In the genomic region with DNA sequence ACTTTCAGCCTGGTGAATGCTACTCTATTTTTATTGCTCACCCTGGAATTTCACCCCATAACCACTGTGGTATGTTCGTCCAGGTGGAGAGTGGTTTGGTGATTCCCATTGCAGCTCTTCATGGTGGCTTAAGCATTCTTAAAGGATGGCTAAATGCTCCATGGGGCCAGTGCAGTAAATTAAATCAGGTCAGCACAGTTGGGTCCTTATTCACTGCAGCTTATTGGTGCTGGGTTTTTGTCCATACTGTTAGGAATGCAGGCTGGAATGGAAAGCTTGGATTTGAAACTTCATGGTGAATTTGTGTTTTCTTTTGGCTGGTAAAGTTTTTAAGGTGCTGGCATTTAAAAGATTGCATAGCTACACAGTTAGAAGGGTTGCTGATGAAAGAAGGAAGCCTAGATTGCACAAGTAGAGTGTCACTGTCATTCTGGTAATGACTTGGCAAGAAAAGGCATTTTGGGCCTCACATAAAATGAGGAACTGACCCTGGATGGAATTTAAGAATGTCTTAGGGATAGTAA, we compare ENCODE assay signal across 8 cellular contexts. TPM values are rescaled to one million over a fixed set of nuclear protein-coding genes. Genes with fewer than 3 reads are reported as not detected.
DNase-seq lines count a peak whose midpoint lies in the region; ATAC-seq, FAIRE-seq and TF ChIP-seq lines count a peak whose summit lies in the region.

No MANE protein-coding gene starts in this region.

- DNase-seq in GF-D8 (lab: John Stamatoyannopoulos, UW) (peak; percentile 89), H54 (ENCODE audit: insufficient read length, low spot score) (peak; percentile 63), MV-4-11 (lab: John Stamatoyannopoulos, UW) (peak; percentile 95), fibroblast of gingiva (ENCODE audit: low read depth) (peak; percentile 74), NCI-H1092 (lab: John Stamatoyannopoulos, UW) (no peak)
- DNase-seq in stimulated activated naive CD8-positive, alpha-beta T cell treated with anti-CD3 and anti-CD28 coated beads, Interleukin-15, Interleukin-2, amounts not matched to agents 100 U/mL and 50 U/mL, for 24 hours, result no peak
- DNase-seq in stimulated activated CD4-positive, alpha-beta T cell treated with anti-CD3 and anti-CD28 coated beads, Interleukin-4, amount 100 ng/mL, for 4 hours, result no peak
- no peak for DNase-seq in activated CD4-positive, alpha-beta T cell treated with anti-CD3 and anti-CD28 coated beads, Interleukin-2, amount 10 ng/mL, durations not matched to agents 7 days and 5 days

- ATAC-seq in stimulated activated naive CD8-positive, alpha-beta T cell treated with anti-CD3 and anti-CD28 coated beads, Interleukin-15, Interleukin-2, amounts not matched to agents 100 U/mL and 50 U/mL, for 24 hours, result peak; percentile 46

- TF ChIP-seq POLR2A in H54 (IDR thresholded peaks at IDR 0.05; ENCODE audit: low read depth, low read length), result no peak

- peak; percentile 100 for FAIRE-seq in H54 (lab: Jason Lieb, UNC)

- H3K27me3 Mint-ChIP-seq in activated CD4-positive, alpha-beta T cell treated with anti-CD3 and anti-CD28 coated beads, Interleukin-2, amount 10 ng/mL, durations not matched to agents 7 days and 5 days, result no peaks in the 10 kb centered on the region

- peaks cover 7% of the 10 kb centered on the region for H3K9me3 Mint-ChIP-seq in activated CD4-positive, alpha-beta T cell treated with anti-CD3 and anti-CD28 coated beads, Interleukin-2, amount 10 ng/mL, durations not matched to agents 7 days and 5 days

- peaks cover 23% of the 10 kb centered on the region for H3K36me3 Mint-ChIP-seq in activated CD4-positive, alpha-beta T cell treated with anti-CD3 and anti-CD28 coated beads, Interleukin-2, amount 10 ng/mL, durations not matched to agents 7 days and 5 days (ENCODE audit: low read depth)

- POLR2A ChIA-PET in activated CD4-positive, alpha-beta T cell treated with anti-CD3 and anti-CD28 coated beads, Interleukin-2, amount 10 ng/mL, durations not matched to agents 7 days and 5 days (lab: Charles Lee), result no interaction called here

- H3K4me1 Mint-ChIP-seq in activated CD4-positive, alpha-beta T cell treated with anti-CD3 and anti-CD28 coated beads, Interleukin-2, amount 10 ng/mL, durations not matched to agents 7 days and 5 days, result no peaks in the 10 kb centered on the region

- CTCF ChIA-PET in activated CD4-positive, alpha-beta T cell treated with anti-CD3 and anti-CD28 coated beads, Interleukin-2, amount 10 ng/mL, durations not matched to agents 7 days and 5 days (lab: Charles Lee), result interaction anchor here (1.0 kb wide), 1 partner anchor 9 kb away, joined by 3 read pairs; no protein-coding TSS in a partner anchor

- H3K4me3 Mint-ChIP-seq in activated CD4-positive, alpha-beta T cell treated with anti-CD3 and anti-CD28 coated beads, Interleukin-2, amount 10 ng/mL, durations not matched to agents 7 days and 5 days, result no peak overlapping the region

- H3K27ac Mint-ChIP-seq in activated CD4-positive, alpha-beta T cell treated with anti-CD3 and anti-CD28 coated beads, Interleukin-2, amount 10 ng/mL, durations not matched to agents 7 days and 5 days, result no peak overlapping the region

RNA-seq across cellular contexts. Expression of a gene that starts 39.4 kb away (rescaled TPM):
- total RNA-seq in activated CD4-positive, alpha-beta T cell treated with anti-CD3 and anti-CD28 coated beads, Interleukin-2, amount 10 ng/mL, durations not matched to agents 7 days and 5 days, result 10 to 100 TPM; 38.0 to 38.4 TPM

Comparison
In these comparisons a context has a peak if more than half of its experiments do, and no peak if none do; other contexts are left out.
1. DNase-seq: peak in GF-D8 (single experiment), H54 (single experiment), MV-4-11 (single experiment) and fibroblast of gingiva (single experiment); none in stimulated activated naive CD8-positive, alpha-beta T cell treated with anti-CD3 and anti-CD28 coated beads, Interleukin-15, Interleukin-2, amounts not matched to agents 100 U/mL and 50 U/mL, for 24 hours (single experiment), stimulated activated CD4-positive, alpha-beta T cell treated with anti-CD3 and anti-CD28 coated beads, Interleukin-4, amount 100 ng/mL, for 4 hours (0 of 2), NCI-H1092 (single experiment) and activated CD4-positive, alpha-beta T cell treated with anti-CD3 and anti-CD28 coated beads, Interleukin-2, amount 10 ng/mL, durations not matched to agents 7 days and 5 days (single experiment).